ENCODE assay signal across 1 cellular context in genomic region chr6:131258816-131259476, GRCh38.
TF ChIP-seq lines count a peak whose summit lies in the region.

No MANE protein-coding gene starts in this region.

TF ChIP-seq in IMR-90, 13 proteins besides CTCF, POLR2A, EP300 and RAD21:
- no peak for TF ChIP-seq SMC3 (IDR thresholded peaks at IDR 0.05; ENCODE audit: low read depth, low read length)
- TF ChIP-seq MAFK (IDR thresholded peaks at IDR 0.05; ENCODE audit: low read depth, low read length), result no peak
- TF ChIP-seq MXI1 (IDR thresholded peaks at IDR 0.05; ENCODE audit: borderline replicate concordance, low read depth, low read length), result no peak
- TF ChIP-seq ELK1 (IDR thresholded peaks at IDR 0.05; ENCODE audit: borderline replicate concordance, low read depth, low read length), result no peak
